In genomic region chr1:33306061-33306460, GRCh38 we compare ENCODE assay signal across 27 cellular contexts. TPM values are rescaled to one million over a fixed set of nuclear protein-coding genes. Genes with fewer than 3 reads are reported as not detected.
A peak's percentile ranks its signal among the peaks of the same experiment; 100 is the strongest.
DNase-seq lines count a peak whose midpoint lies in the region; FAIRE-seq and TF ChIP-seq lines count a peak whose summit lies in the region.
"Had no signal": no experiment of that assay in that cellular context is flagged by ENCODE, and none has a peak within 500 bp of the region (broad histone marks: within the 10 kb centered on the region; RNA-seq: fewer than 3 reads in every experiment).

No MANE protein-coding gene starts in this region.

- H3K23ac ChIP-seq in mesendoderm (ENCODE audit: low read length) = no peak overlapping the region

- no peaks in the 10 kb centered on the region for H3K79me1 ChIP-seq in mesendoderm (ENCODE audit: low read length)

- H3K4ac ChIP-seq in mesendoderm (ENCODE audit: low read depth, low read length) = no peak overlapping the region

- DNase-seq in HK-2 (ENCODE audit: unreplicated experiment) = peak; percentile 47
- no peak for DNase-seq in astrocyte (ENCODE audit: low read depth)
- DNase-seq in mesendoderm = no peak
- DNase-seq in smooth muscle cell (lab: John Stamatoyannopoulos, UW; ENCODE audit: unreplicated experiment) = no peak
- no peak for DNase-seq in NCI-H2171 treated with DMSO at 0.1 percent for 48 hours (lab: John Stamatoyannopoulos, UW)
- DNase-seq in medulla oblongata (ENCODE audit: extremely low spot score) = no peak
- DNase-seq in GF-D8 (lab: John Stamatoyannopoulos, UW) = no peak
- DNase-seq: activated CD4-positive, alpha-beta T cell treated with anti-CD3 and anti-CD28 coated beads, Interleukin-2, amount 50 U/mL, for 48 hours; activated CD4-positive, CD25-positive, alpha-beta regulatory T cell; activated CD8-positive, alpha-beta memory T cell treated with anti-CD3 and anti-CD28 coated beads, Interleukin-2, amount 50 U/mL, for 4 hours; Caco-2; central memory CD4-positive, alpha-beta T cell; DMS79 treated with DMSO at 0.1 percent for 48 hours; NCI-H1105 treated with DMSO at 0.1 percent for 48 hours; NCI-H1930; NCI-H526 treated with DMSO at 0.1 percent for 48 hours; nucleus accumbens; T-cell had no signal

- H2BK5ac ChIP-seq in mesendoderm (ENCODE audit: low read length) = no peak overlapping the region

- H3K4me2 ChIP-seq in astrocyte (ENCODE audit: low read length) (peak overlapping the region; percentile 79), mesendoderm (ENCODE audit: low read length) (no peak overlapping the region), smooth muscle cell (peak overlapping the region; percentile 84)

- no peak overlapping the region for H4K5ac ChIP-seq in mesendoderm (ENCODE audit: low read length)

- no peak overlapping the region for H2BK120ac ChIP-seq in mesendoderm (ENCODE audit: low read depth, low read length)

- H4K20me1 ChIP-seq in astrocyte (ENCODE audit: insufficient read depth, low read length) (no peaks in the 10 kb centered on the region), smooth muscle cell (ENCODE audit: low read depth) (no peaks in the 10 kb centered on the region)

- peak overlapping the region; percentile 29 for H3K56ac ChIP-seq in mesendoderm (ENCODE audit: low read length)

- H3K27me3 ChIP-seq in astrocyte (ENCODE audit: insufficient read depth, low read length) = no peaks in the 10 kb centered on the region
- peaks cover 8% of the 10 kb centered on the region for H3K27me3 ChIP-seq in mesendoderm (ENCODE audit: insufficient read depth, low read length, poor library complexity)
- H3K27me3 ChIP-seq in smooth muscle cell (ENCODE audit: low read depth) = peaks cover 7% of the 10 kb centered on the region

- H3K36me3 ChIP-seq in astrocyte (ENCODE audit: insufficient read depth, low read length) (no peaks in the 10 kb centered on the region), mesendoderm (ENCODE audit: control insufficient read depth, insufficient read depth, low read length) (no peaks in the 10 kb centered on the region), smooth muscle cell (ENCODE audit: low read depth) (no peaks in the 10 kb centered on the region)

- H3K36me3 Mint-ChIP-seq in astrocyte (ENCODE audit: low read depth, unreplicated experiment) = peaks cover 17% of the 10 kb centered on the region
- H3K36me3 Mint-ChIP-seq: T-cell had no signal

- peaks cover 4% of the 10 kb centered on the region for H3K9me3 Mint-ChIP-seq in astrocyte (ENCODE audit: unreplicated experiment)
- H3K9me3 Mint-ChIP-seq: T-cell, type B pancreatic cell had no signal

- H2AK5ac ChIP-seq in mesendoderm (ENCODE audit: low read length) = no peak overlapping the region

- no peak overlapping the region for H4K8ac ChIP-seq in mesendoderm (ENCODE audit: low read depth, low read length)

- no peaks in the 10 kb centered on the region for H3K4me1 Mint-ChIP-seq in astrocyte (ENCODE audit: low read depth, unreplicated experiment)

- no peaks in the 10 kb centered on the region for H3F3A ChIP-seq in smooth muscle cell (ENCODE audit: low read depth)

- H3K4me3 Mint-ChIP-seq in astrocyte (ENCODE audit: unreplicated experiment) = no peak overlapping the region
- H3K4me3 Mint-ChIP-seq: activated naive CD8-positive, alpha-beta T cell; type B pancreatic cell had no signal

- H3K27ac Mint-ChIP-seq in astrocyte (ENCODE audit: unreplicated experiment) = no peak overlapping the region
- H3K27ac Mint-ChIP-seq: activated naive CD8-positive, alpha-beta T cell; T-cell; type B pancreatic cell had no signal

- WGBS in mesendoderm (ENCODE audit: extremely low coverage, insufficient coverage, low lambda C conversion rate) = no CpG with 5 or more reads among the region's 9 CpGs
- WGBS in smooth muscle cell (ENCODE audit: low lambda C conversion rate) = 85% methylated on average over 9 of the region's 9 CpGs

- no peaks in the 10 kb centered on the region for H3K79me2 ChIP-seq in astrocyte (ENCODE audit: insufficient read depth, low read length)
- H3K79me2 ChIP-seq in mesendoderm (ENCODE audit: control insufficient read depth, insufficient read depth, low read length) = no peaks in the 10 kb centered on the region
- H3K79me2 ChIP-seq in smooth muscle cell (ENCODE audit: low read depth) = no peaks in the 10 kb centered on the region

- H3K4me3 ChIP-seq in astrocyte (ENCODE audit: insufficient read depth, low read depth, low read length) (no peak overlapping the region), mesendoderm (ENCODE audit: low read length) (no peak overlapping the region), smooth muscle cell (no peak overlapping the region)
- H3K4me3 ChIP-seq: lung had no signal

- FAIRE-seq in astrocyte (lab: Jason Lieb, UNC) = no peak

- no peak overlapping the region for H3K27ac ChIP-seq in astrocyte (ENCODE audit: low read depth, low read length)
- no peak overlapping the region for H3K27ac ChIP-seq in mesendoderm (ENCODE audit: low read depth, low read length)
- H3K27ac ChIP-seq in smooth muscle cell (ENCODE audit: low read depth) = no peak overlapping the region

- H2AFZ ChIP-seq in astrocyte (ENCODE audit: low read depth, low read length) (peak overlapping the region; percentile 79), smooth muscle cell (ENCODE audit: low read depth) (no peak overlapping the region)

- H3K27me3 Mint-ChIP-seq in astrocyte (ENCODE audit: low read depth, unreplicated experiment) = peaks cover 7% of the 10 kb centered on the region

- H3K4me1 ChIP-seq in astrocyte (ENCODE audit: insufficient read depth, low read length) (peaks cover 11% of the 10 kb centered on the region), mesendoderm (ENCODE audit: control insufficient read depth, low read depth, low read length) (no peaks in the 10 kb centered on the region), smooth muscle cell (ENCODE audit: low read depth) (no peaks in the 10 kb centered on the region)
- H3K4me1 ChIP-seq: Caco-2 had no signal

- TF ChIP-seq CTCF in astrocyte (IDR thresholded peaks at IDR 0.05; ENCODE audit: insufficient read depth, low read depth, low read length) = no peak
- TF ChIP-seq CTCF in smooth muscle cell (IDR thresholded peaks at IDR 0.05; ENCODE audit: borderline replicate concordance, insufficient read depth, poor library complexity, severe bottlenecking) = no peak

- H3K9me3 ChIP-seq in astrocyte (ENCODE audit: insufficient read depth, low read depth, low read length) (no peaks in the 10 kb centered on the region), smooth muscle cell (replicated peaks; ENCODE audit: low read depth) (no peaks in the 10 kb centered on the region)
- H3K9me3 ChIP-seq: Caco-2 had no signal

- no peak overlapping the region for H3K18ac ChIP-seq in mesendoderm (ENCODE audit: low read length)

- H2BK15ac ChIP-seq in mesendoderm (replicated peaks; ENCODE audit: low read depth) = no peak overlapping the region

- H3K9ac ChIP-seq in astrocyte (ENCODE audit: low read length) = no peak overlapping the region
- no peak overlapping the region for H3K9ac ChIP-seq in mesendoderm (ENCODE audit: low read length)
- no peak overlapping the region for H3K9ac ChIP-seq in smooth muscle cell (ENCODE audit: low read depth)

RNA-seq across cellular contexts. Expression of gene A3GALT2, which starts 14.8 kb away (rescaled TPM):
- total RNA-seq in astrocyte = not detected in 2 replicates
- polyA plus RNA-seq in mesendoderm (2013, experiment 1 of 2) = not detected
- not detected for polyA plus RNA-seq in mesendoderm (2013, experiment 2 of 2)
- total RNA-seq in smooth muscle cell = not detected in 2 replicates
- polyA plus RNA-seq in smooth muscle cell = not detected in 2 replicates
- total RNA-seq: Caco-2, dermis microvascular lymphatic vessel endothelial cell, kidney epithelial cell, M059J, renal cortical epithelial cell had no signal
- polyA plus RNA-seq: AG04450, aorta had no signal

RNA-seq across cellular contexts. Expression of gene ZNF362, which starts 49.8 kb away (rescaled TPM):
- total RNA-seq in astrocyte (38.7 and 43.8 TPM in 2 replicates), smooth muscle cell (11.7 and 30.0 TPM in 2 replicates)
- 25.3 TPM for polyA plus RNA-seq in mesendoderm (2013, experiment 1 of 2)
- 25.7 TPM for polyA plus RNA-seq in mesendoderm (2013, experiment 2 of 2)
- polyA plus RNA-seq in smooth muscle cell = 38.2 and 40.4 TPM in 2 replicates
